In the genomic region with DNA sequence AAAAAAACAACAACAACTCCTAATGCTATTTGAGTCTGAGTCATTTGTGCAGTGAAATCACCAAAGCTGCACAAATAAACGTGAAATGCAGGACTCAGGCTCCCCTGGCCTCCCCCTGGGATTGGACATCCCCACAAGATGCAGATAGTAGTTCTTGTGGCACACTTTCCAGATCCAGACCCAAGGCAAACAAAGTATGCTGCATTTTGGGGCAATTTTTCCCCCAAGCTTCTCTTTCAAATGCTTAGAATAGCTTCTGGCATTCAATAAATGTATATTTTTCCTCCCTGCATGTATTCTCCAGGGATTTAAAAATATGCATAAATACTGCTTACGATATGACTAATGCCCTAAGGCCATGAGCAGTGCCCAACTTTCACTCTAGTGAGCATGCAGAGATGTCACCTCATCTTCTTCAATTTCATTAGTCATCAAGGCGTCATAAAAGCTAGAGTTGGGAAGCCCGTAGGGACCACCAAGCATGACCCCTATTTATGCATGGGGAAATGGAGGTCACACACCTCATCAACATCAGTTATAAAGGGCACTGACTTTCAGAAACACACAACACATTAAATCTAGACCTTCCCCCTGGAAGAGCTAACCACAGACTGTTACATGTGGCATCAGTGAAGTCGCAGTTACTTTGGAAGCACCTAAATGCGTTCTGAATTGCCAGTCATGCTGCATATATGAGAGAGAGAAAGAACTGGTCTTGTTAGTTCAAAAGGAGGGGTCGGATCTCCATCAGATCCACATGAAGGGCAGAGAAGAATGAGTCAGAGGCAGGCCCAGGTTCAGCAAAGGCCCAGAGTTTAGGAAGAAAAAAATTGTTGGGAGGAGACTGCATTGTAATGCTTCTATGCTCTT, we compare ENCODE assay signal across 16 cellular contexts.
DNase-seq lines count a peak whose midpoint lies in the region; ATAC-seq and TF ChIP-seq lines count a peak whose summit lies in the region.
"Had no signal": no experiment of that assay in that cellular context is flagged by ENCODE, and none has a peak within 500 bp of the region (broad histone marks: within the 10 kb centered on the region; RNA-seq: fewer than 3 reads in every experiment).

No MANE protein-coding gene starts in this region.

- CTCF ChIA-PET in activated CD8-positive, alpha-beta T cell treated with anti-CD3 and anti-CD28 coated beads for 36 hours (lab: Charles Lee), result interaction anchor here (0.7 kb wide), 1 partner anchor 1164 kb away, joined by 3 read pairs; no protein-coding TSS in a partner anchor
- CTCF ChIA-PET in activated CD8-positive, alpha-beta T cell treated with anti-CD3 and anti-CD28 coated beads, Interleukin-2, amount 10 ng/mL, durations not matched to agents 7 days and 5 days (lab: Charles Lee), result no interaction called here

- intact Hi-C loops in activated CD8-positive, alpha-beta T cell treated with anti-CD3 and anti-CD28 coated beads for 36 hours (cut with micrococcal nuclease), result no loop called here
- intact Hi-C loops in lower leg skin (cut with DNase I; ENCODE audit: low total_unique reads), result no loop called here

- H3K27ac Mint-ChIP-seq in activated CD8-positive, alpha-beta T cell treated with anti-CD3 and anti-CD28 coated beads for 36 hours, result no peak overlapping the region
- no peak overlapping the region for H3K27ac Mint-ChIP-seq in activated CD8-positive, alpha-beta T cell treated with anti-CD3 and anti-CD28 coated beads, Interleukin-2, amount 10 ng/mL, durations not matched to agents 7 days and 5 days
- H3K27ac Mint-ChIP-seq: natural killer cell treated with Interleukin-12 subunit alpha and Interleukin-12 subunit beta and Interleukin-15 and Interleukin-18, amount 100 ng/mL, for 72 hours had no signal

- WGBS in lower leg skin, 2 donors, result 63 to 64% methylated on average over 7 of the region's 7 CpGs

- no peaks in the 10 kb centered on the region for H3K36me3 Mint-ChIP-seq in activated CD8-positive, alpha-beta T cell treated with anti-CD3 and anti-CD28 coated beads for 36 hours (ENCODE audit: low read depth)
- H3K36me3 Mint-ChIP-seq in activated CD8-positive, alpha-beta T cell treated with anti-CD3 and anti-CD28 coated beads, Interleukin-2, amount 10 ng/mL, durations not matched to agents 7 days and 5 days (ENCODE audit: low read depth), result no peaks in the 10 kb centered on the region
- H3K36me3 Mint-ChIP-seq: natural killer cell treated with Interleukin-12 subunit alpha and Interleukin-12 subunit beta and Interleukin-15 and Interleukin-18, amount 100 ng/mL, for 72 hours had no signal

- no peak for DNase-seq in activated CD8-positive, alpha-beta T cell treated with anti-CD3 and anti-CD28 coated beads for 36 hours
- no peak for DNase-seq in activated CD8-positive, alpha-beta T cell treated with anti-CD3 and anti-CD28 coated beads, Interleukin-2, amount 10 ng/mL, durations not matched to agents 7 days and 5 days
- DNase-seq in M059J (ENCODE audit: low read depth) (peak; percentile 85), cardiac fibroblast (ENCODE audit: low read depth in 2 of 2) (peak; percentile 70 to 92), smooth muscle cell of the brain vasculature (ENCODE audit: low read depth, low spot score) (peak; percentile 62), lower leg skin (ENCODE audit: low spot score in 2 of 2) (no peak), NK-92 (lab: John Stamatoyannopoulos, UW; ENCODE audit: unreplicated experiment) (no peak)
- no peak for DNase-seq in stimulated activated CD4-positive, alpha-beta T cell treated with anti-CD3 and anti-CD28 coated beads, Interleukin-15, amount 100 ng/mL, for 24 hours
- DNase-seq: activated CD8-positive, alpha-beta memory T cell treated with anti-CD3 and anti-CD28 coated beads, Interleukin-2, amount 50 U/mL, for 4 hours; hippocampal formation; left ventricle myocardium inferior; NCI-H82; Right ventricle myocardium superior; spleen had no signal

- no peaks in the 10 kb centered on the region for H3K9me3 Mint-ChIP-seq in activated CD8-positive, alpha-beta T cell treated with anti-CD3 and anti-CD28 coated beads for 36 hours
- H3K9me3 Mint-ChIP-seq in activated CD8-positive, alpha-beta T cell treated with anti-CD3 and anti-CD28 coated beads, Interleukin-2, amount 10 ng/mL, durations not matched to agents 7 days and 5 days (ENCODE audit: insufficient read depth), result no peaks in the 10 kb centered on the region
- H3K9me3 Mint-ChIP-seq: natural killer cell treated with Interleukin-12 subunit alpha and Interleukin-12 subunit beta and Interleukin-15 and Interleukin-18, amount 100 ng/mL, for 72 hours had no signal

- POLR2A ChIA-PET in activated CD8-positive, alpha-beta T cell treated with anti-CD3 and anti-CD28 coated beads for 36 hours (lab: Charles Lee), result no interaction called here
- POLR2A ChIA-PET in activated CD8-positive, alpha-beta T cell treated with anti-CD3 and anti-CD28 coated beads, Interleukin-2, amount 10 ng/mL, durations not matched to agents 7 days and 5 days (lab: Charles Lee), result no interaction called here

- no peak overlapping the region for H3K4me3 ChIP-seq in cardiac fibroblast (replicated peaks in 1 of 2; ENCODE audit: low read depth in 2 of 2, low read length in 2 of 2)
- H3K4me3 ChIP-seq in lower leg skin (ENCODE audit: low read depth, poor library complexity, severe bottlenecking), result no peak overlapping the region
- H3K4me3 ChIP-seq: left ventricle myocardium inferior, spleen, tibial nerve had no signal

- TF ChIP-seq CTCF in activated CD8-positive, alpha-beta T cell treated with anti-CD3 and anti-CD28 coated beads for 36 hours (IDR thresholded peaks at IDR 0.05), result no peak
- no peak for TF ChIP-seq CTCF in cardiac fibroblast (IDR thresholded peaks at IDR 0.05; ENCODE audit: low read depth, low read length)
- TF ChIP-seq CTCF in lower leg skin (IDR thresholded peaks at IDR 0.05), result no peak

- ATAC-seq in activated CD8-positive, alpha-beta T cell treated with anti-CD3 and anti-CD28 coated beads for 36 hours, result peak; percentile 30
- ATAC-seq in activated CD8-positive, alpha-beta T cell treated with anti-CD3 and anti-CD28 coated beads, Interleukin-2, amount 10 ng/mL, durations not matched to agents 7 days and 5 days, result no peak
- ATAC-seq: natural killer cell treated with Interleukin-12 subunit alpha and Interleukin-12 subunit beta and Interleukin-15 and Interleukin-18, amount 100 ng/mL, for 72 hours had no signal

- H3K27me3 Mint-ChIP-seq in activated CD8-positive, alpha-beta T cell treated with anti-CD3 and anti-CD28 coated beads for 36 hours, result no peaks in the 10 kb centered on the region
- H3K27me3 Mint-ChIP-seq in activated CD8-positive, alpha-beta T cell treated with anti-CD3 and anti-CD28 coated beads, Interleukin-2, amount 10 ng/mL, durations not matched to agents 7 days and 5 days (ENCODE audit: low read depth), result no peaks in the 10 kb centered on the region

- peaks cover 2% of the 10 kb centered on the region for H3K4me1 Mint-ChIP-seq in activated CD8-positive, alpha-beta T cell treated with anti-CD3 and anti-CD28 coated beads for 36 hours (ENCODE audit: low read depth)
- H3K4me1 Mint-ChIP-seq in activated CD8-positive, alpha-beta T cell treated with anti-CD3 and anti-CD28 coated beads, Interleukin-2, amount 10 ng/mL, durations not matched to agents 7 days and 5 days (ENCODE audit: low read depth), result no peaks in the 10 kb centered on the region

- TF ChIP-seq POLR2A in lower leg skin (IDR thresholded peaks at IDR 0.05), result no peak

- no peak overlapping the region for H3K4me3 Mint-ChIP-seq in activated CD8-positive, alpha-beta T cell treated with anti-CD3 and anti-CD28 coated beads for 36 hours
- no peak overlapping the region for H3K4me3 Mint-ChIP-seq in activated CD8-positive, alpha-beta T cell treated with anti-CD3 and anti-CD28 coated beads, Interleukin-2, amount 10 ng/mL, durations not matched to agents 7 days and 5 days
- H3K4me3 Mint-ChIP-seq: natural killer cell treated with Interleukin-12 subunit alpha and Interleukin-12 subunit beta and Interleukin-15 and Interleukin-18, amount 100 ng/mL, for 72 hours had no signal

Comparison
In these comparisons a context has a peak if more than half of its experiments do, and no peak if none do; other contexts are left out.
1. DNase-seq: peak in M059J (single experiment), cardiac fibroblast (2 of 2) and smooth muscle cell of the brain vasculature (single experiment); none in activated CD8-positive, alpha-beta T cell treated with anti-CD3 and anti-CD28 coated beads for 36 hours (single experiment), activated CD8-positive, alpha-beta T cell treated with anti-CD3 and anti-CD28 coated beads, Interleukin-2, amount 10 ng/mL, durations not matched to agents 7 days and 5 days (single experiment), lower leg skin (0 of 2), NK-92 (single experiment) and stimulated activated CD4-positive, alpha-beta T cell treated with anti-CD3 and anti-CD28 coated beads, Interleukin-15, amount 100 ng/mL, for 24 hours (single experiment).